In genomic region chr10:96833220-96834001, GRCh38 we compare ENCODE assay signal across 8 cellular contexts. TPM values are rescaled to one million over a fixed set of nuclear protein-coding genes. Genes with fewer than 3 reads are reported as not detected.
DNase-seq lines count a peak whose midpoint lies in the region; ATAC-seq and TF ChIP-seq lines count a peak whose summit lies in the region.

No MANE protein-coding gene starts in this region.

- H3K9me3 ChIP-seq in SU-DHL-6 (ENCODE audit: insufficient read depth, low read length) (no peaks in the 10 kb centered on the region), duodenal mucosa (ENCODE audit: control insufficient read depth in 1 of 2, low read length in 2 of 2) (no peaks in the 10 kb centered on the region), lower lobe of right lung (no peaks in the 10 kb centered on the region), subcutaneous abdominal adipose tissue (ENCODE audit: control insufficient read depth in 5 of 5, low read length in 5 of 5) (no peaks in the 10 kb centered on the region)

- in situ Hi-C loops in GM13976 (cut with MboI; ENCODE audit: low sequenced_read_pairs, unreplicated experiment): no loop called here

- H3K79me2 ChIP-seq in ACC112 (ENCODE audit: control insufficient read depth, insufficient read depth, low read length, unreplicated experiment): peaks cover 56% of the 10 kb centered on the region
- H3K79me2 ChIP-seq in SU-DHL-6 (ENCODE audit: insufficient read depth, low read length): peaks cover 58% of the 10 kb centered on the region

- H3K4me1 ChIP-seq in ACC112 (ENCODE audit: control insufficient read depth, insufficient read depth, low read length, unreplicated experiment): peaks cover 33% of the 10 kb centered on the region
- H3K4me1 ChIP-seq in duodenal mucosa (ENCODE audit: control insufficient read depth in 1 of 2, insufficient read depth in 2 of 2, low read length in 2 of 2): peaks cover 28 to 36% of the 10 kb centered on the region in 2 donors
- peaks cover 46% of the 10 kb centered on the region for H3K4me1 ChIP-seq in lower lobe of right lung
- peaks cover 0 to 33% (median 29%) of the 10 kb centered on the region in 5 donors for H3K4me1 ChIP-seq in subcutaneous abdominal adipose tissue (ENCODE audit: control insufficient read depth in 5 of 5, insufficient read depth in 5 of 5, low read length in 5 of 5)

- no peaks in the 10 kb centered on the region for H3K9me2 ChIP-seq in SU-DHL-6 (replicated peaks; ENCODE audit: insufficient read depth, low read length)

- intact Hi-C loops in lower lobe of right lung (cut with DNase I): no loop called here

- peaks cover 35% of the 10 kb centered on the region; the same call in 1 of the 2 replicates for H4K20me1 ChIP-seq in SU-DHL-6 (ENCODE audit: low read depth, low read length)

- peaks cover 10% of the 10 kb centered on the region for H3F3A ChIP-seq in SU-DHL-6 (ENCODE audit: insufficient read depth)

- peak overlapping the region; percentile 99 for H3K4me2 ChIP-seq in SU-DHL-6 (ENCODE audit: low read depth, low read length, poor library complexity, severe bottlenecking)

- peak overlapping the region; percentile 42 for H3K27ac ChIP-seq in ACC112 (ENCODE audit: low read depth, low read length)
- peak overlapping the region; percentile 90 for H3K27ac ChIP-seq in SU-DHL-6 (ENCODE audit: low read depth, low read length)
- H3K27ac ChIP-seq in duodenal mucosa (ENCODE audit: low read depth, low read length): peak overlapping the region; percentile 79
- peak overlapping the region; percentile 83 for H3K27ac ChIP-seq in lower lobe of right lung
- H3K27ac ChIP-seq in subcutaneous abdominal adipose tissue (ENCODE audit: low read depth, low read length): peak overlapping the region; percentile 73

- H2AFZ ChIP-seq in ACC112 (ENCODE audit: low read length, unreplicated experiment) (no peak overlapping the region), SU-DHL-6 (ENCODE audit: low read depth, low read length, severe bottlenecking) (no peak overlapping the region)

- peak; percentile 42 for DNase-seq in GM13976 (ENCODE audit: low spot score)
- no peak for DNase-seq in lower lobe of right lung
- DNase-seq in activated effector memory CD4-positive, alpha-beta T cell treated with Interleukin-2 at 50 U/mL for 16 hours: no peak

- no peaks in the 10 kb centered on the region for H3K36me3 ChIP-seq in ACC112 (ENCODE audit: insufficient read depth, low read length)
- no peaks in the 10 kb centered on the region for H3K36me3 ChIP-seq in SU-DHL-6 (ENCODE audit: low read length)
- H3K36me3 ChIP-seq in duodenal mucosa (ENCODE audit: control insufficient read depth in 1 of 2, insufficient read depth in 2 of 2, low read length in 2 of 2): peaks cover 0 to 3% of the 10 kb centered on the region in 2 donors
- H3K36me3 ChIP-seq in lower lobe of right lung: no peaks in the 10 kb centered on the region
- no peaks in the 10 kb centered on the region for H3K36me3 ChIP-seq in subcutaneous abdominal adipose tissue (ENCODE audit: control insufficient read depth in 5 of 5, insufficient read depth in 5 of 5, low read length in 5 of 5)

- ATAC-seq in HG03378 (IDR thresholded peaks at IDR 0.05; ENCODE audit: unreplicated experiment) (peak; percentile 12), lower lobe of right lung (peak; percentile 2 to 13)

- H3K27me3 ChIP-seq in ACC112 (ENCODE audit: insufficient read depth, low read length) (no peaks in the 10 kb centered on the region), SU-DHL-6 (ENCODE audit: low read length) (no peaks in the 10 kb centered on the region), duodenal mucosa (ENCODE audit: control insufficient read depth in 1 of 2, insufficient read depth in 2 of 2, low read length in 2 of 2) (no peaks in the 10 kb centered on the region), lower lobe of right lung (ENCODE audit: low read depth) (no peaks in the 10 kb centered on the region), subcutaneous abdominal adipose tissue (ENCODE audit: control insufficient read depth in 5 of 5, insufficient read depth in 4 of 5, low read length in 5 of 5) (no peaks in the 10 kb centered on the region)

- H3K9ac ChIP-seq in SU-DHL-6 (ENCODE audit: low read length) (peak overlapping the region; percentile 84), duodenal mucosa (ENCODE audit: low read depth in 1 of 2, low read length in 2 of 2) (peak overlapping the region; percentile 81 to 84), subcutaneous abdominal adipose tissue (ENCODE audit: low read length in 5 of 5) (peak overlapping the region in 4 of 5 donors; percentile 73 to 82 (median 78))

- peak overlapping the region; percentile 93 for H3K4me3 ChIP-seq in ACC112 (ENCODE audit: low read depth, low read length)
- H3K4me3 ChIP-seq in SU-DHL-6 (ENCODE audit: insufficient read depth, low read length, poor library complexity, severe bottlenecking): peak overlapping the region; percentile 89
- peak overlapping the region; percentile 88 to 89 for H3K4me3 ChIP-seq in duodenal mucosa (ENCODE audit: low read depth in 1 of 2, low read length in 2 of 2)
- H3K4me3 ChIP-seq in lower lobe of right lung: peak overlapping the region; percentile 88
- peak overlapping the region; percentile 76 to 91 (median 88) for H3K4me3 ChIP-seq in subcutaneous abdominal adipose tissue (ENCODE audit: low read depth in 1 of 5, low read length in 5 of 5)

- TF ChIP-seq CTCF in GM13976 (IDR thresholded peaks at IDR 0.05; ENCODE audit: borderline replicate concordance, control extremely low read depth, extremely low read depth, insufficient read depth, missing control alignments) (no peak), SU-DHL-6 (IDR thresholded peaks at IDR 0.05; ENCODE audit: insufficient read depth, low read length, poor library complexity, severe bottlenecking) (no peak), lower lobe of right lung (IDR thresholded peaks at IDR 0.05) (no peak)

RNA-seq across cellular contexts. Expression of gene LCOR, which starts 1.3 kb away (rescaled TPM):
- 34.7 TPM for total RNA-seq in lower lobe of right lung
